Comparison of ENCODE assay signal across 1 cellular context in genomic region chr3:52490035-52490937, GRCh38.
TF ChIP-seq lines count a peak whose summit lies in the region.

No MANE protein-coding gene starts in this region.

TF ChIP-seq in GM12878, 131 proteins besides CTCF, POLR2A, EP300 and RAD21:
- no peak for TF ChIP-seq SMAD1 (IDR thresholded peaks at IDR 0.05; ENCODE audit: low read depth, partially characterized antibody)
- TF ChIP-seq FOXM1 (IDR thresholded peaks at IDR 0.05; ENCODE audit: low read depth, low read length): no peak
- no peak for TF ChIP-seq BRCA1 (IDR thresholded peaks at IDR 0.05; ENCODE audit: low read depth, low read length)
- TF ChIP-seq HSF1 (IDR thresholded peaks at IDR 0.05; ENCODE audit: low read depth, low read length): no peak
- TF ChIP-seq YBX1 (IDR thresholded peaks at IDR 0.05): no peak
- TF ChIP-seq MTA3 (IDR thresholded peaks at IDR 0.05; ENCODE audit: borderline replicate concordance, low read length): no peak
- no peak for TF ChIP-seq NRF1 (conservative IDR thresholded peaks at IDR 0.05; ENCODE audit: low read depth, low read length)
- no peak for TF ChIP-seq CREM (IDR thresholded peaks at IDR 0.05; ENCODE audit: low read depth)
- TF ChIP-seq CBFB (IDR thresholded peaks at IDR 0.05; ENCODE audit: low read depth): no peak
- no peak for TF ChIP-seq BHLHE40 (IDR thresholded peaks at IDR 0.05; ENCODE audit: borderline replicate concordance in 1 of 2, low read depth in 2 of 2, low read length in 1 of 2)
- TF ChIP-seq ZNF592 (IDR thresholded peaks at IDR 0.05): no peak
- no peak for TF ChIP-seq FOS (IDR thresholded peaks at IDR 0.05; ENCODE audit: borderline replicate concordance, extremely low read depth, insufficient read length)
- TF ChIP-seq FOXK2 (IDR thresholded peaks at IDR 0.05): no peak
TF ChIP-seq in GM12878: peak in this region for 0.
